Comparison of ENCODE assay signal across 1 cellular context in genomic region chr2:215839816-215840215, GRCh38.
TF ChIP-seq lines count a peak whose summit lies in the region.

No MANE protein-coding gene starts in this region.

TF ChIP-seq in H1, 55 proteins besides CTCF, POLR2A, EP300 and RAD21:
- 0 out of 2 replicates have a peak, but pooled peaks have one; percentile 14 for TF ChIP-seq CEBPB (IDR thresholded peaks at IDR 0.05; ENCODE audit: low read depth, low read length)
- TF ChIP-seq HDAC2 (IDR thresholded peaks at IDR 0.05; ENCODE audit: borderline replicate concordance in 1 of 2, low read depth in 2 of 2, low read length in 2 of 2): no peak
